In the genomic region with DNA sequence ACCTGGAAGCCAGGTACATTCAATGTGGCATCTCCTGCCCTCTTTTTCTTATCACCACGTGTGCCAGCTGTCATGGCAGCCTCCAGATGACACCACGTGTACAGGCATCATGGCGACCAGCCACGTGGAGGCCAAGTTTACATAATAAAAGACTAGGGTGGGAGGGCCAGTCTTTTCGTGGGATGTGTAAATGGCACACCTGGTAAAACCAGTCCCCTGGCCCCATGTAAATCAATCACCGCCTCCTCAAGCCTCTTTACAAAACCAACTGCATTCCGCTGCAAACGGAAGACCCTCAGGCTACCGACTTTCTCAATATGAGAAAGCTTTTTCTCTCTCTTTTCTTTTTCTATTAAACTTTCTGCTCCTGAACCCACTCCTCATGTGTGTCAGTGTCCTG, we compare ENCODE assay signal across 1 cellular context.
TF ChIP-seq lines count a peak whose summit lies in the region.

No MANE protein-coding gene starts in this region.

TF ChIP-seq in WTC11, 78 proteins besides CTCF, POLR2A, EP300 and RAD21 (continued from another document and continues in another):
- TF ChIP-seq NR1H2 (CRISPR knock-in tag; IDR thresholded peaks at IDR 0.05) (no peak), JAZF1 (CRISPR knock-in tag; IDR thresholded peaks at IDR 0.05) (no peak), FOXK1 (CRISPR knock-in tag; IDR thresholded peaks at IDR 0.05) (peak; percentile 91), JUN (CRISPR knock-in tag; IDR thresholded peaks at IDR 0.05) (no peak), NFYB (CRISPR knock-in tag; conservative IDR thresholded peaks at IDR 0.05; ENCODE audit: low read depth) (no peak), CREM (CRISPR knock-in tag; IDR thresholded peaks at IDR 0.05) (no peak), SMAD4 (CRISPR knock-in tag; IDR thresholded peaks at IDR 0.05) (no peak), TEAD1 (CRISPR knock-in tag; IDR thresholded peaks at IDR 0.05) (peak; percentile 94), PRRX2 (CRISPR knock-in tag; IDR thresholded peaks at IDR 0.05) (no peak), ELF4 (CRISPR knock-in tag; IDR thresholded peaks at IDR 0.05; ENCODE audit: low read depth) (no peak), MYBL2 (CRISPR knock-in tag; IDR thresholded peaks at IDR 0.05) (no peak), ZNF423 (CRISPR knock-in tag; IDR thresholded peaks at IDR 0.05) (no peak), EMX1 (CRISPR knock-in tag; IDR thresholded peaks at IDR 0.05) (no peak), ZNF671 (CRISPR knock-in tag; IDR thresholded peaks at IDR 0.05) (no peak), FOXP1 (CRISPR knock-in tag; IDR thresholded peaks at IDR 0.05; ENCODE audit: borderline replicate concordance) (no peak), ZNF219 (CRISPR knock-in tag; IDR thresholded peaks at IDR 0.05; ENCODE audit: borderline replicate concordance) (no peak), ZNF263 (CRISPR knock-in tag; IDR thresholded peaks at IDR 0.05; ENCODE audit: low read depth) (no peak), FOXJ3 (CRISPR knock-in tag; IDR thresholded peaks at IDR 0.05; ENCODE audit: borderline replicate concordance) (no peak), ZNF416 (CRISPR knock-in tag; IDR thresholded peaks at IDR 0.05) (no peak), TEAD4 (CRISPR knock-in tag; IDR thresholded peaks at IDR 0.05) (no peak), SMAD3 (CRISPR knock-in tag; IDR thresholded peaks at IDR 0.05; ENCODE audit: borderline replicate concordance) (peak; percentile 87; the same call in 1 of the 2 replicates), ATF1 (CRISPR knock-in tag; IDR thresholded peaks at IDR 0.05) (no peak), NFATC4 (CRISPR knock-in tag; IDR thresholded peaks at IDR 0.05) (no peak), NR3C1 (CRISPR knock-in tag; conservative IDR thresholded peaks at IDR 0.05; ENCODE audit: low read depth) (no peak), ZBTB21 (CRISPR knock-in tag; IDR thresholded peaks at IDR 0.05; ENCODE audit: borderline replicate concordance) (0 out of 2 replicates have a peak, but pooled peaks have one; percentile 70), ETV6 (CRISPR knock-in tag; IDR thresholded peaks at IDR 0.05) (peak; percentile 24; the same call in 1 of the 2 replicates), OVOL2 (CRISPR knock-in tag; IDR thresholded peaks at IDR 0.05; ENCODE audit: borderline replicate concordance) (no peak)
- TF ChIP-seq, protein P1, sequence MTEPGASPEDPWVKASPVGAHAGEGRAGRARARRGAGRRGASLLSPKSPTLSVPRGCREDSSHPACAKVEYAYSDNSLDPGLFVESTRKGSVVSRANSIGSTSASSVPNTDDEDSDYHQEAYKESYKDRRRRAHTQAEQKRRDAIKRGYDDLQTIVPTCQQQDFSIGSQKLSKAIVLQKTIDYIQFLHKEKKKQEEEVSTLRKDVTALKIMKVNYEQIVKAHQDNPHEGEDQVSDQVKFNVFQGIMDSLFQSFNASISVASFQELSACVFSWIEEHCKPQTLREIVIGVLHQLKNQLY (CRISPR knock-in tag; IDR thresholded peaks at IDR 0.05): no peak
- TF ChIP-seq, protein P2, sequence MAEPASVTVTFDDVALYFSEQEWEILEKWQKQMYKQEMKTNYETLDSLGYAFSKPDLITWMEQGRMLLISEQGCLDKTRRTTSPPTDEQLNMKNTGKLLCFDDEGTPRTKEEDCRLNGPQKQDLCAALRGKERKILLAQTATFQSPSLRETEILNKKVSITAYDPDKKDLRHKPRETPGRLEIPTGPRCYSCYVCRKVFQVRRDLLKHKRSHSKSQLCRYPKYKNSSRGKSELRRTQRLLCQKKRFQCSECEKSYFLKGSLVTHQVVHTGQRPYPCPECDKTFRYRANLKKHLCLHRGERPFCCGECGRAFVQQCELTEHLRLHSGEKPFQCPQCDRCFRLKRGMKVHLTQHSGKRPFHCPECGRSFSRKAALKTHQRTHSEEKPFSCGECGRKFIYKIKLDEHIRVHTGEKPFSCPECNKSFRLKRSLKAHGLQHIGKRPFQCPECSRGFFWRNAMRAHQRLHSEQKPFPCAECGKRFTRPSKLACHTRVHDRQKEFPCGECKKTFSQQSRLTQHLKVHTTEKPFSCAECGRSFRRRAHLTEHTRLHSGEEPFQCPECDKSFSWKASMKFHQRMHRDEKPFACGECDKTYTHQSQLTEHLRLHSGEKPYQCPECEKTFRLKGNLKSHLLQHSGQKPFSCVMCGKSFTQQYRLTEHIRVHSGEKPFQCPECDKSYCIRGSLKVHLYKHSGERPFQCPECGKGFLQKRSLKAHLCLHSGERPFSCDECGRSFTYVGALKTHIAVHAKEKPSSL (CRISPR knock-in tag; conservative IDR thresholded peaks at IDR 0.05): no peak
- TF ChIP-seq, protein P3, sequence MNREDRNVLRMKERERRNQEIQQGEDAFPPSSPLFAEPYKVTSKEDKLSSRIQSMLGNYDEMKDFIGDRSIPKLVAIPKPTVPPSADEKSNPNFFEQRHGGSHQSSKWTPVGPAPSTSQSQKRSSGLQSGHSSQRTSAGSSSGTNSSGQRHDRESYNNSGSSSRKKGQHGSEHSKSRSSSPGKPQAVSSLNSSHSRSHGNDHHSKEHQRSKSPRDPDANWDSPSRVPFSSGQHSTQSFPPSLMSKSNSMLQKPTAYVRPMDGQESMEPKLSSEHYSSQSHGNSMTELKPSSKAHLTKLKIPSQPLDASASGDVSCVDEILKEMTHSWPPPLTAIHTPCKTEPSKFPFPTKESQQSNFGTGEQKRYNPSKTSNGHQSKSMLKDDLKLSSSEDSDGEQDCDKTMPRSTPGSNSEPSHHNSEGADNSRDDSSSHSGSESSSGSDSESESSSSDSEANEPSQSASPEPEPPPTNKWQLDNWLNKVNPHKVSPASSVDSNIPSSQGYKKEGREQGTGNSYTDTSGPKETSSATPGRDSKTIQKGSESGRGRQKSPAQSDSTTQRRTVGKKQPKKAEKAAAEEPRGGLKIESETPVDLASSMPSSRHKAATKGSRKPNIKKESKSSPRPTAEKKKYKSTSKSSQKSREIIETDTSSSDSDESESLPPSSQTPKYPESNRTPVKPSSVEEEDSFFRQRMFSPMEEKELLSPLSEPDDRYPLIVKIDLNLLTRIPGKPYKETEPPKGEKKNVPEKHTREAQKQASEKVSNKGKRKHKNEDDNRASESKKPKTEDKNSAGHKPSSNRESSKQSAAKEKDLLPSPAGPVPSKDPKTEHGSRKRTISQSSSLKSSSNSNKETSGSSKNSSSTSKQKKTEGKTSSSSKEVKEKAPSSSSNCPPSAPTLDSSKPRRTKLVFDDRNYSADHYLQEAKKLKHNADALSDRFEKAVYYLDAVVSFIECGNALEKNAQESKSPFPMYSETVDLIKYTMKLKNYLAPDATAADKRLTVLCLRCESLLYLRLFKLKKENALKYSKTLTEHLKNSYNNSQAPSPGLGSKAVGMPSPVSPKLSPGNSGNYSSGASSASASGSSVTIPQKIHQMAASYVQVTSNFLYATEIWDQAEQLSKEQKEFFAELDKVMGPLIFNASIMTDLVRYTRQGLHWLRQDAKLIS (CRISPR knock-in tag; IDR thresholded peaks at IDR 0.05; ENCODE audit: borderline replicate concordance): peak; percentile 74; the same call in 1 of the 2 replicates
- TF ChIP-seq, protein P4, sequence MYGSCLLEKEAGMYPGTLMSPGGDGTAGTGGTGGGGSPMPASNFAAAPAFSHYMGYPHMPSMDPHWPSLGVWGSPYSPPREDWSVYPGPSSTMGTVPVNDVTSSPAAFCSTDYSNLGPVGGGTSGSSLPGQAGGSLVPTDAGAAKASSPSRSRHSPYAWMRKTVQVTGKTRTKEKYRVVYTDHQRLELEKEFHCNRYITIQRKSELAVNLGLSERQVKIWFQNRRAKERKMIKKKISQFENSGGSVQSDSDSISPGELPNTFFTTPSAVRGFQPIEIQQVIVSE (CRISPR knock-in tag; IDR thresholded peaks at IDR 0.05; ENCODE audit: borderline replicate concordance): no peak
- TF ChIP-seq, protein P5, sequence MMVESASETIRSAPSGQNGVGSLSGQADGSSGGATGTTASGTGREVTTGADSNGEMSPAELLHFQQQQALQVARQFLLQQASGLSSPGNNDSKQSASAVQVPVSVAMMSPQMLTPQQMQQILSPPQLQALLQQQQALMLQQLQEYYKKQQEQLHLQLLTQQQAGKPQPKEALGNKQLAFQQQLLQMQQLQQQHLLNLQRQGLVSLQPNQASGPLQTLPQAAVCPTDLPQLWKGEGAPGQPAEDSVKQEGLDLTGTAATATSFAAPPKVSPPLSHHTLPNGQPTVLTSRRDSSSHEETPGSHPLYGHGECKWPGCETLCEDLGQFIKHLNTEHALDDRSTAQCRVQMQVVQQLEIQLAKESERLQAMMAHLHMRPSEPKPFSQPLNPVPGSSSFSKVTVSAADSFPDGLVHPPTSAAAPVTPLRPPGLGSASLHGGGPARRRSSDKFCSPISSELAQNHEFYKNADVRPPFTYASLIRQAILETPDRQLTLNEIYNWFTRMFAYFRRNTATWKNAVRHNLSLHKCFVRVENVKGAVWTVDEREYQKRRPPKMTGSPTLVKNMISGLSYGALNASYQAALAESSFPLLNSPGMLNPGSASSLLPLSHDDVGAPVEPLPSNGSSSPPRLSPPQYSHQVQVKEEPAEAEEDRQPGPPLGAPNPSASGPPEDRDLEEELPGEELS (CRISPR knock-in tag; IDR thresholded peaks at IDR 0.05): peak; percentile 21; the same call in 1 of the 2 replicates
- TF ChIP-seq, protein P6, sequence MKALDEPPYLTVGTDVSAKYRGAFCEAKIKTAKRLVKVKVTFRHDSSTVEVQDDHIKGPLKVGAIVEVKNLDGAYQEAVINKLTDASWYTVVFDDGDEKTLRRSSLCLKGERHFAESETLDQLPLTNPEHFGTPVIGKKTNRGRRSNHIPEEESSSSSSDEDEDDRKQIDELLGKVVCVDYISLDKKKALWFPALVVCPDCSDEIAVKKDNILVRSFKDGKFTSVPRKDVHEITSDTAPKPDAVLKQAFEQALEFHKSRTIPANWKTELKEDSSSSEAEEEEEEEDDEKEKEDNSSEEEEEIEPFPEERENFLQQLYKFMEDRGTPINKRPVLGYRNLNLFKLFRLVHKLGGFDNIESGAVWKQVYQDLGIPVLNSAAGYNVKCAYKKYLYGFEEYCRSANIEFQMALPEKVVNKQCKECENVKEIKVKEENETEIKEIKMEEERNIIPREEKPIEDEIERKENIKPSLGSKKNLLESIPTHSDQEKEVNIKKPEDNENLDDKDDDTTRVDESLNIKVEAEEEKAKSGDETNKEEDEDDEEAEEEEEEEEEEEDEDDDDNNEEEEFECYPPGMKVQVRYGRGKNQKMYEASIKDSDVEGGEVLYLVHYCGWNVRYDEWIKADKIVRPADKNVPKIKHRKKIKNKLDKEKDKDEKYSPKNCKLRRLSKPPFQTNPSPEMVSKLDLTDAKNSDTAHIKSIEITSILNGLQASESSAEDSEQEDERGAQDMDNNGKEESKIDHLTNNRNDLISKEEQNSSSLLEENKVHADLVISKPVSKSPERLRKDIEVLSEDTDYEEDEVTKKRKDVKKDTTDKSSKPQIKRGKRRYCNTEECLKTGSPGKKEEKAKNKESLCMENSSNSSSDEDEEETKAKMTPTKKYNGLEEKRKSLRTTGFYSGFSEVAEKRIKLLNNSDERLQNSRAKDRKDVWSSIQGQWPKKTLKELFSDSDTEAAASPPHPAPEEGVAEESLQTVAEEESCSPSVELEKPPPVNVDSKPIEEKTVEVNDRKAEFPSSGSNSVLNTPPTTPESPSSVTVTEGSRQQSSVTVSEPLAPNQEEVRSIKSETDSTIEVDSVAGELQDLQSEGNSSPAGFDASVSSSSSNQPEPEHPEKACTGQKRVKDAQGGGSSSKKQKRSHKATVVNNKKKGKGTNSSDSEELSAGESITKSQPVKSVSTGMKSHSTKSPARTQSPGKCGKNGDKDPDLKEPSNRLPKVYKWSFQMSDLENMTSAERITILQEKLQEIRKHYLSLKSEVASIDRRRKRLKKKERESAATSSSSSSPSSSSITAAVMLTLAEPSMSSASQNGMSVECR (CRISPR knock-in tag; IDR thresholded peaks at IDR 0.05; ENCODE audit: borderline replicate concordance): peak; percentile 81
- TF ChIP-seq, protein P7, sequence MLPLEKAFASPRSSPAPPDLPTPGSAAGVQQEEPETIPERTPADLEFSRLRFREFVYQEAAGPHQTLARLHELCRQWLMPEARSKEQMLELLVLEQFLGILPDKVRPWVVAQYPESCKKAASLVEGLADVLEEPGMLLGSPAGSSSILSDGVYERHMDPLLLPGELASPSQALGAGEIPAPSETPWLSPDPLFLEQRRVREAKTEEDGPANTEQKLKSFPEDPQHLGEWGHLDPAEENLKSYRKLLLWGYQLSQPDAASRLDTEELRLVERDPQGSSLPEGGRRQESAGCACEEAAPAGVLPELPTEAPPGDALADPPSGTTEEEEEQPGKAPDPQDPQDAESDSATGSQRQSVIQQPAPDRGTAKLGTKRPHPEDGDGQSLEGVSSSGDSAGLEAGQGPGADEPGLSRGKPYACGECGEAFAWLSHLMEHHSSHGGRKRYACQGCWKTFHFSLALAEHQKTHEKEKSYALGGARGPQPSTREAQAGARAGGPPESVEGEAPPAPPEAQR (CRISPR knock-in tag; IDR thresholded peaks at IDR 0.05): no peak
- TF ChIP-seq, protein P8, sequence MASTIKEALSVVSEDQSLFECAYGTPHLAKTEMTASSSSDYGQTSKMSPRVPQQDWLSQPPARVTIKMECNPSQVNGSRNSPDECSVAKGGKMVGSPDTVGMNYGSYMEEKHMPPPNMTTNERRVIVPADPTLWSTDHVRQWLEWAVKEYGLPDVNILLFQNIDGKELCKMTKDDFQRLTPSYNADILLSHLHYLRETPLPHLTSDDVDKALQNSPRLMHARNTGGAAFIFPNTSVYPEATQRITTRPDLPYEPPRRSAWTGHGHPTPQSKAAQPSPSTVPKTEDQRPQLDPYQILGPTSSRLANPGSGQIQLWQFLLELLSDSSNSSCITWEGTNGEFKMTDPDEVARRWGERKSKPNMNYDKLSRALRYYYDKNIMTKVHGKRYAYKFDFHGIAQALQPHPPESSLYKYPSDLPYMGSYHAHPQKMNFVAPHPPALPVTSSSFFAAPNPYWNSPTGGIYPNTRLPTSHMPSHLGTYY (CRISPR knock-in tag; IDR thresholded peaks at IDR 0.05): no peak
- TF ChIP-seq, protein P9, sequence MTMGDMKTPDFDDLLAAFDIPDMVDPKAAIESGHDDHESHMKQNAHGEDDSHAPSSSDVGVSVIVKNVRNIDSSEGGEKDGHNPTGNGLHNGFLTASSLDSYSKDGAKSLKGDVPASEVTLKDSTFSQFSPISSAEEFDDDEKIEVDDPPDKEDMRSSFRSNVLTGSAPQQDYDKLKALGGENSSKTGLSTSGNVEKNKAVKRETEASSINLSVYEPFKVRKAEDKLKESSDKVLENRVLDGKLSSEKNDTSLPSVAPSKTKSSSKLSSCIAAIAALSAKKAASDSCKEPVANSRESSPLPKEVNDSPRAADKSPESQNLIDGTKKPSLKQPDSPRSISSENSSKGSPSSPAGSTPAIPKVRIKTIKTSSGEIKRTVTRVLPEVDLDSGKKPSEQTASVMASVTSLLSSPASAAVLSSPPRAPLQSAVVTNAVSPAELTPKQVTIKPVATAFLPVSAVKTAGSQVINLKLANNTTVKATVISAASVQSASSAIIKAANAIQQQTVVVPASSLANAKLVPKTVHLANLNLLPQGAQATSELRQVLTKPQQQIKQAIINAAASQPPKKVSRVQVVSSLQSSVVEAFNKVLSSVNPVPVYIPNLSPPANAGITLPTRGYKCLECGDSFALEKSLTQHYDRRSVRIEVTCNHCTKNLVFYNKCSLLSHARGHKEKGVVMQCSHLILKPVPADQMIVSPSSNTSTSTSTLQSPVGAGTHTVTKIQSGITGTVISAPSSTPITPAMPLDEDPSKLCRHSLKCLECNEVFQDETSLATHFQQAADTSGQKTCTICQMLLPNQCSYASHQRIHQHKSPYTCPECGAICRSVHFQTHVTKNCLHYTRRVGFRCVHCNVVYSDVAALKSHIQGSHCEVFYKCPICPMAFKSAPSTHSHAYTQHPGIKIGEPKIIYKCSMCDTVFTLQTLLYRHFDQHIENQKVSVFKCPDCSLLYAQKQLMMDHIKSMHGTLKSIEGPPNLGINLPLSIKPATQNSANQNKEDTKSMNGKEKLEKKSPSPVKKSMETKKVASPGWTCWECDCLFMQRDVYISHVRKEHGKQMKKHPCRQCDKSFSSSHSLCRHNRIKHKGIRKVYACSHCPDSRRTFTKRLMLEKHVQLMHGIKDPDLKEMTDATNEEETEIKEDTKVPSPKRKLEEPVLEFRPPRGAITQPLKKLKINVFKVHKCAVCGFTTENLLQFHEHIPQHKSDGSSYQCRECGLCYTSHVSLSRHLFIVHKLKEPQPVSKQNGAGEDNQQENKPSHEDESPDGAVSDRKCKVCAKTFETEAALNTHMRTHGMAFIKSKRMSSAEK (CRISPR knock-in tag; IDR thresholded peaks at IDR 0.05; ENCODE audit: borderline replicate concordance): peak; percentile 58; the same call in 1 of the 2 replicates
